12 cellular contexts compared by ENCODE assay signal in the genomic region with DNA sequence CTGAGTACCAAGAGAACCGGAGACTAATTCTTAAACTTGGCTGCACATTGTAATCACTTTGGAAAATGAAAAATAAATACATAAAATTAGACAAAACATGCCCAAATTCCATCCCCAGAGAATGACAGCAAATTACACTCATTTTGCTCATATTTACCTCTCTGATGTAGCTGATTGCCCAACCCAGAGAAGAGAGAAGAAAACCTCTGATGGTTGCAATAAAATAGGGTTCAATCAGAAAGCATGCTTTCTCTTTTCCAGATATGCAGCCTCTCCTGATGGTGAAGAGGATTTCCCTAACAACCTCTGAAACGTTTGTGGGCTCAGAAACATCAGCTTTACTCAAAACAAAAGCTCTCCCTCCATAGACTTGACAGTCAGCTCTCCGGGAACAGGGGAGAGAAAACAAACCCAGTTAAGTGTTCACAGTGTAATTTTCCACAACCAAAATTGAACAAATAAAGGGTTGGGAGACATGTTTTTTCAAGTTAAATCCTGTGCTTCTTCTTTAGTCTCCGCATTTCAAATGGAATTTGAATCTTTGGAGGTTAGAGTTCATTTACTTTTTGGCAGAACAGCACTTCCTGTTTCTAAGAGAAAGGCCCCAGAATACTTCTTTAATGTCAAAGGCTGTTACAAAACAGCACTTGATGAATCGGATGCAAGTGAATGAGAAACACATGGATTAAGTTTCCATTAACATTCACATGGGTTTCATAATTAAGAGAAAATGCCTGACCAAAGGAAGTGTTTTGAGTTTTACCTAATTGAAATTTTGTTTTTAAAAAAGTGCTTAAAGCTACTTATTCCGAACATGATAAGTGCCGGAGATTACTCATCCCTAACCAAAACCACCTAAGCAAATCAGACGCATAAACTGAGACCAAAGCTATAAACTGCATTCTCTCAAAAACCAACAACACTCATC.
A peak's percentile ranks its signal among the peaks of the same experiment; 100 is the strongest.
DNase-seq lines count a peak whose midpoint lies in the region; ATAC-seq and TF ChIP-seq lines count a peak whose summit lies in the region.
"Had no signal": no experiment of that assay in that cellular context is flagged by ENCODE, and none has a peak within 500 bp of the region (broad histone marks: within the 10 kb centered on the region; RNA-seq: fewer than 3 reads in every experiment).

No MANE protein-coding gene starts in this region.

- H3K4me3 Mint-ChIP-seq in T-helper 2 cell treated with Interferon-gamma antibody and Interleukin-4, amounts not matched to agents 5 μg/mL and 100 μg/mL, for 36 hours = no peak overlapping the region

- WGBS in esophagus squamous epithelium, 2 donors = 20 to 28% methylated on average over 8 of the region's 8 CpGs

- H3K4me2 ChIP-seq in parathyroid adenoma (ENCODE audit: low read length) = no peak overlapping the region

- H3K79me2 ChIP-seq in parathyroid adenoma = no peaks in the 10 kb centered on the region

- H3K4me1 Mint-ChIP-seq in T-helper 2 cell treated with Interferon-gamma antibody and Interleukin-4, amounts not matched to agents 5 μg/mL and 100 μg/mL, for 36 hours (ENCODE audit: low read depth) = no peaks in the 10 kb centered on the region

- H3K36me3 Mint-ChIP-seq in T-helper 2 cell treated with Interferon-gamma antibody and Interleukin-4, amounts not matched to agents 5 μg/mL and 100 μg/mL, for 36 hours (ENCODE audit: low read depth) = no peaks in the 10 kb centered on the region

- H3K9me3 ChIP-seq in esophagus squamous epithelium = no peaks in the 10 kb centered on the region
- no peaks in the 10 kb centered on the region for H3K9me3 ChIP-seq in parathyroid adenoma (ENCODE audit: control insufficient read depth, low read length)

- no peaks in the 10 kb centered on the region for H3K36me3 ChIP-seq in esophagus squamous epithelium
- H3K36me3 ChIP-seq in parathyroid adenoma (ENCODE audit: control insufficient read depth, insufficient read depth, low read length) = no peaks in the 10 kb centered on the region

- peaks cover 22% of the 10 kb centered on the region for H3K9me3 Mint-ChIP-seq in T-helper 2 cell treated with Interferon-gamma antibody and Interleukin-4, amounts not matched to agents 5 μg/mL and 100 μg/mL, for 36 hours

- ATAC-seq in GM18505 (IDR thresholded peaks at IDR 0.05; ENCODE audit: unreplicated experiment) = no peak
- ATAC-seq: activated naive CD4-positive, alpha-beta T cell treated with anti-CD3 and anti-CD28 coated beads, Interleukin-2, amount 50 U/mL, for 72 hours; HepG2 had no signal

- no peak for TF ChIP-seq POLR2A in esophagus squamous epithelium (IDR thresholded peaks at IDR 0.05)
- no peak for TF ChIP-seq POLR2A in GM18505 (IDR thresholded peaks at IDR 0.05; ENCODE audit: borderline replicate concordance, extremely low read depth, insufficient read depth, insufficient read length)

- no peaks in the 10 kb centered on the region for H3K27me3 Mint-ChIP-seq in T-helper 2 cell treated with Interferon-gamma antibody and Interleukin-4, amounts not matched to agents 5 μg/mL and 100 μg/mL, for 36 hours (ENCODE audit: low read depth)

- H3K9ac ChIP-seq in parathyroid adenoma = no peak overlapping the region

- H2AFZ ChIP-seq in parathyroid adenoma = no peak overlapping the region

- DNase-seq in AG10803 (ENCODE audit: low read depth) (peak; percentile 55), MV-4-11 (lab: John Stamatoyannopoulos, UW) (peak; percentile 2), esophagus squamous epithelium (lab: John Stamatoyannopoulos, UW) (no peak)
- DNase-seq in T-helper 2 cell treated with Interferon-gamma antibody and Interleukin-4, amounts not matched to agents 5 μg/mL and 100 μg/mL, for 36 hours (ENCODE audit: low spot score) = no peak
- no peak for DNase-seq in stimulated activated CD4-positive, alpha-beta T cell treated with anti-CD3 and anti-CD28 coated beads, Interleukin-12 subunit alpha, Interleukin-12 subunit beta, amount 100 ng/mL, for 4 hours
- DNase-seq in stimulated activated CD4-positive, alpha-beta T cell treated with anti-CD3 and anti-CD28 coated beads, Interleukin-1b, Interleukin-23, amount 100 ng/mL, for 48 hours = no peak
- DNase-seq: activated CD4-positive, CD25-positive, alpha-beta regulatory T cell; Calu3 had no signal

- H3K4me3 ChIP-seq in AG10803 (ENCODE audit: low read length) = no peak overlapping the region
- H3K4me3 ChIP-seq in esophagus squamous epithelium = peak overlapping the region in 1 of 4 donors; percentile 22
- H3K4me3 ChIP-seq in parathyroid adenoma (ENCODE audit: low read depth, low read length) = no peak overlapping the region

- TF ChIP-seq CTCF in AG10803 (conservative IDR thresholded peaks at IDR 0.05; ENCODE audit: low read length) (no peak), esophagus squamous epithelium (IDR thresholded peaks at IDR 0.05) (no peak), parathyroid adenoma (IDR thresholded peaks at IDR 0.05) (no peak)

- H3K27ac ChIP-seq in esophagus squamous epithelium = peak overlapping the region; percentile 31 to 81 (median 52)
- H3K27ac ChIP-seq in parathyroid adenoma = peak overlapping the region; percentile 31

- H3K4me1 ChIP-seq in esophagus squamous epithelium = peaks cover 0 to 13% (median 0%) of the 10 kb centered on the region in 3 donors
- H3K4me1 ChIP-seq in parathyroid adenoma = no peaks in the 10 kb centered on the region

- intact Hi-C loops in esophagus squamous epithelium (cut with DNase I) = no loop called here

- H3K27me3 ChIP-seq in esophagus squamous epithelium (no peaks in the 10 kb centered on the region), parathyroid adenoma (ENCODE audit: control insufficient read depth, insufficient read depth, low read length) (no peaks in the 10 kb centered on the region)

- H3K27ac Mint-ChIP-seq in T-helper 2 cell treated with Interferon-gamma antibody and Interleukin-4, amounts not matched to agents 5 μg/mL and 100 μg/mL, for 36 hours = no peak overlapping the region
- H3K27ac Mint-ChIP-seq: activated naive CD4-positive, alpha-beta T cell treated with anti-CD3 and anti-CD28 coated beads, Interleukin-2, amount 50 U/mL, for 72 hours had no signal

Comparison
In these comparisons a context has a peak if more than half of its experiments do, and no peak if none do; other contexts are left out.
1. DNase-seq: peak in AG10803 (single experiment) and MV-4-11 (single experiment); none in esophagus squamous epithelium (single experiment), T-helper 2 cell treated with Interferon-gamma antibody and Interleukin-4, amounts not matched to agents 5 μg/mL and 100 μg/mL, for 36 hours (single experiment), stimulated activated CD4-positive, alpha-beta T cell treated with anti-CD3 and anti-CD28 coated beads, Interleukin-12 subunit alpha, Interleukin-12 subunit beta, amount 100 ng/mL, for 4 hours (single experiment) and stimulated activated CD4-positive, alpha-beta T cell treated with anti-CD3 and anti-CD28 coated beads, Interleukin-1b, Interleukin-23, amount 100 ng/mL, for 48 hours (single experiment).